1 cellular context compared by ENCODE assay signal in genomic region chr6:35195120-35195780, GRCh38.
TF ChIP-seq lines count a peak whose summit lies in the region.

No MANE protein-coding gene starts in this region.

TF ChIP-seq in HCT116, 20 proteins besides CTCF, POLR2A, EP300 and RAD21 (continued from another document):
- TF ChIP-seq, protein P1, sequence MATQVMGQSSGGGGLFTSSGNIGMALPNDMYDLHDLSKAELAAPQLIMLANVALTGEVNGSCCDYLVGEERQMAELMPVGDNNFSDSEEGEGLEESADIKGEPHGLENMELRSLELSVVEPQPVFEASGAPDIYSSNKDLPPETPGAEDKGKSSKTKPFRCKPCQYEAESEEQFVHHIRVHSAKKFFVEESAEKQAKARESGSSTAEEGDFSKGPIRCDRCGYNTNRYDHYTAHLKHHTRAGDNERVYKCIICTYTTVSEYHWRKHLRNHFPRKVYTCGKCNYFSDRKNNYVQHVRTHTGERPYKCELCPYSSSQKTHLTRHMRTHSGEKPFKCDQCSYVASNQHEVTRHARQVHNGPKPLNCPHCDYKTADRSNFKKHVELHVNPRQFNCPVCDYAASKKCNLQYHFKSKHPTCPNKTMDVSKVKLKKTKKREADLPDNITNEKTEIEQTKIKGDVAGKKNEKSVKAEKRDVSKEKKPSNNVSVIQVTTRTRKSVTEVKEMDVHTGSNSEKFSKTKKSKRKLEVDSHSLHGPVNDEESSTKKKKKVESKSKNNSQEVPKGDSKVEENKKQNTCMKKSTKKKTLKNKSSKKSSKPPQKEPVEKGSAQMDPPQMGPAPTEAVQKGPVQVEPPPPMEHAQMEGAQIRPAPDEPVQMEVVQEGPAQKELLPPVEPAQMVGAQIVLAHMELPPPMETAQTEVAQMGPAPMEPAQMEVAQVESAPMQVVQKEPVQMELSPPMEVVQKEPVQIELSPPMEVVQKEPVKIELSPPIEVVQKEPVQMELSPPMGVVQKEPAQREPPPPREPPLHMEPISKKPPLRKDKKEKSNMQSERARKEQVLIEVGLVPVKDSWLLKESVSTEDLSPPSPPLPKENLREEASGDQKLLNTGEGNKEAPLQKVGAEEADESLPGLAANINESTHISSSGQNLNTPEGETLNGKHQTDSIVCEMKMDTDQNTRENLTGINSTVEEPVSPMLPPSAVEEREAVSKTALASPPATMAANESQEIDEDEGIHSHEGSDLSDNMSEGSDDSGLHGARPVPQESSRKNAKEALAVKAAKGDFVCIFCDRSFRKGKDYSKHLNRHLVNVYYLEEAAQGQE (IDR thresholded peaks at IDR 0.05; ENCODE audit: low read depth) = no peak
- TF ChIP-seq EGR1 (IDR thresholded peaks at IDR 0.05; ENCODE audit: low read depth) = no peak
- no peak for TF ChIP-seq ELF1 (IDR thresholded peaks at IDR 0.05; ENCODE audit: borderline replicate concordance, low read depth)
- TF ChIP-seq CEBPB (IDR thresholded peaks at IDR 0.05; ENCODE audit: low read depth) = no peak
- TF ChIP-seq ZFX (IDR thresholded peaks at IDR 0.05) = no peak
- no peak for TF ChIP-seq ATF3 (IDR thresholded peaks at IDR 0.05)
- TF ChIP-seq, protein P2, sequence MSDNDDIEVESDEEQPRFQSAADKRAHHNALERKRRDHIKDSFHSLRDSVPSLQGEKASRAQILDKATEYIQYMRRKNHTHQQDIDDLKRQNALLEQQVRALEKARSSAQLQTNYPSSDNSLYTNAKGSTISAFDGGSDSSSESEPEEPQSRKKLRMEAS (IDR thresholded peaks at IDR 0.05) = no peak
- TF ChIP-seq EZH2phosphoT487 (IDR thresholded peaks at IDR 0.05; ENCODE audit: borderline replicate concordance) = no peak
- no peak for TF ChIP-seq POLR2AphosphoS5 (IDR thresholded peaks at IDR 0.05; ENCODE audit: low read depth, low read length)
- no peak for TF ChIP-seq EZH2 (IDR thresholded peaks at IDR 0.05)
- no peak for TF ChIP-seq SRF (IDR thresholded peaks at IDR 0.05; ENCODE audit: low read depth)
- TF ChIP-seq ZNF274 (IDR thresholded peaks at IDR 0.05; ENCODE audit: low read depth, low read length) = no peak
- no peak for TF ChIP-seq FOSL1 (IDR thresholded peaks at IDR 0.05; ENCODE audit: low read depth)
- no peak for TF ChIP-seq CBX3 (IDR thresholded peaks at IDR 0.05; ENCODE audit: low read depth)
- TF ChIP-seq SP1 (IDR thresholded peaks at IDR 0.05; ENCODE audit: low read depth) = no peak
- TF ChIP-seq TCF7L2 (IDR thresholded peaks at IDR 0.05; ENCODE audit: borderline replicate concordance, extremely low read depth, insufficient read depth, insufficient read length) = no peak
